ENCODE assay signal across 13 cellular contexts in genomic region chr1:162856260-162856659, GRCh38. TPM values are rescaled to one million over a fixed set of nuclear protein-coding genes. Genes with fewer than 3 reads are reported as not detected.
DNase-seq lines count a peak whose midpoint lies in the region; ATAC-seq and TF ChIP-seq lines count a peak whose summit lies in the region.
"Had no signal": no experiment of that assay in that cellular context is flagged by ENCODE, and none has a peak within 500 bp of the region (broad histone marks: within the 10 kb centered on the region; RNA-seq: fewer than 3 reads in every experiment).

No MANE protein-coding gene starts in this region.

- H3K4me3 ChIP-seq in coronary artery: no peak overlapping the region
- H3K4me3 ChIP-seq: neural progenitor cell, upper lobe of right lung had no signal

- intact Hi-C loops in cardiac septum (cut with DNase I): no loop called here

- peak overlapping the region; percentile 51 to 57 for H3K27ac ChIP-seq in coronary artery
- H3K27ac ChIP-seq: neural progenitor cell, upper lobe of right lung had no signal

- no peak for ATAC-seq in HG03439 (IDR thresholded peaks at IDR 0.05; ENCODE audit: unreplicated experiment)
- ATAC-seq: upper lobe of right lung had no signal

- no peak for TF ChIP-seq CTCF in coronary artery (IDR thresholded peaks at IDR 0.05)

- DNase-seq in ELR (ENCODE audit: low read depth): peak; percentile 99
- DNase-seq in NCI-H226: peak; percentile 94
- no peak for DNase-seq in coronary artery (ENCODE audit: low spot score)
- DNase-seq in renal cortical epithelial cell (ENCODE audit: low read depth): peak; percentile 100
- DNase-seq in cardiac septum (ENCODE audit: low spot score): no peak
- no peak for DNase-seq in NCI-H510A (lab: John Stamatoyannopoulos, UW)
- DNase-seq in iPS-NIHi11 (ENCODE audit: low spot score): no peak
- DNase-seq: activated T-cell treated with anti-CD3 and anti-CD28 coated beads, Interleukin-2, amount 50 U/mL, for 24 hours; DMS53; NCI-H446 treated with DMSO at 0.1 percent for 48 hours; upper lobe of right lung had no signal

RNA-seq across cellular contexts. Expression of gene CCDC190, which starts 4.7 kb away (rescaled TPM):
- total RNA-seq in renal cortical epithelial cell (not detected in 2 replicates), cardiac septum (0.59 TPM)
- total RNA-seq: upper lobe of right lung had no signal

Comparison
In these comparisons a context has a peak if more than half of its experiments do, and no peak if none do; other contexts are left out.
1. DNase-seq: peak in ELR (single experiment), NCI-H226 (single experiment) and renal cortical epithelial cell (single experiment); none in coronary artery (single experiment), cardiac septum (single experiment), NCI-H510A (single experiment) and iPS-NIHi11 (single experiment).